22 cellular contexts compared by ENCODE assay signal in the genomic region with DNA sequence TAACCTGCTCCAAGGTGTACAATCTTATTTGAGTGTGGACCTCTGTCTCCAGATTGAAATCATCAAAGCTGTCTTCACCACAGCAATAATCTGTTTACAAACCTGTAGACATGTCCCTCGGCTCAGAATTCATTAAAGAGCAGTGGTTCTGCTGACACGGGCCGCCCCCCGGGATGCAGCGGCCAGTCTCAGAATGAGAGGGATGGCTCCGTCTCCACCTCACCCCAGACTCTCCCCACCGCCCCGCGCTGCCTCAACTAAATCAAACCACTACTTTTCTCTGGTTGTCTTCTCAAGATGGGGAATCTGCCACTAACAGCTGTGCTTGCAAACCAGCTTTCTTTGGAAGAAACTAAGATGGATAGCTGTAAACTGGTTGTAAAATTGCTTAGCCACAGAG.
"Had no signal": no experiment of that assay in that cellular context is flagged by ENCODE, and none has a peak within 500 bp of the region (broad histone marks: within the 10 kb centered on the region; RNA-seq: fewer than 3 reads in every experiment).

No MANE protein-coding gene starts in this region.

- H3K9me3 ChIP-seq: esophagus squamous epithelium, gastroesophageal sphincter, neutrophil, psoas muscle, stomach, thoracic aorta, uterus had no signal

- H3K4me1 Mint-ChIP-seq: mesothelial cell of epicardium had no signal

- H3K4me2 ChIP-seq: hepatocyte had no signal

- H3K27ac Mint-ChIP-seq: dendritic cell treated with granulocyte-macrophage colony-stimulating factor and Interleukin-4, amounts not matched to agents 40 ng/mL and 50 ng/mL, for 4 days; mesothelial cell of epicardium; natural killer cell treated with Interleukin-12 subunit alpha and Interleukin-12 subunit beta and Interleukin-15 and Interleukin-18, amount 100 ng/mL, for 72 hours had no signal

- H3K27me3 ChIP-seq: uterus had no signal

- H3K4me1 ChIP-seq: esophagus squamous epithelium, gastroesophageal sphincter, psoas muscle, stomach, uterus had no signal

- ATAC-seq: effector memory CD8-positive, alpha-beta T cell; gastroesophageal sphincter; left lobe of liver; natural killer cell treated with Interleukin-12 subunit alpha and Interleukin-12 subunit beta and Interleukin-15 and Interleukin-18, amount 100 ng/mL, for 72 hours; psoas muscle had no signal

- H3K79me2 ChIP-seq: hepatocyte had no signal

- H3K4me3 ChIP-seq: esophagus squamous epithelium, gastroesophageal sphincter, hepatocyte, psoas muscle, stomach, thoracic aorta, uterus had no signal

- H3K27ac ChIP-seq: esophagus squamous epithelium, gastroesophageal sphincter, hepatocyte, neutrophil, psoas muscle, stomach, thoracic aorta, uterus had no signal

- DNase-seq: cerebellar nuclear complex; effector memory CD8-positive, alpha-beta T cell; esophagus squamous epithelium; foreskin fibroblast; islet precursor cell; psoas muscle; retina; small intestine; stimulated activated CD4-positive, alpha-beta T cell treated with anti-CD3 and anti-CD28 coated beads, Interleukin-12 subunit alpha, Interleukin-12 subunit beta, amount 100 ng/mL, for 4 hours; stimulated activated naive CD4-positive, alpha-beta T cell; stomach; substantia nigra; trophoblast cell; uterus had no signal

- H2AFZ ChIP-seq: hepatocyte had no signal

- H3K27me3 Mint-ChIP-seq: effector memory CD8-positive, alpha-beta T cell; natural killer cell treated with Interleukin-12 subunit alpha and Interleukin-12 subunit beta and Interleukin-15 and Interleukin-18, amount 100 ng/mL, for 72 hours had no signal

- H3K36me3 Mint-ChIP-seq: mesothelial cell of epicardium; natural killer cell treated with Interleukin-12 subunit alpha and Interleukin-12 subunit beta and Interleukin-15 and Interleukin-18, amount 100 ng/mL, for 72 hours had no signal

- H3K4me3 Mint-ChIP-seq: dendritic cell treated with granulocyte-macrophage colony-stimulating factor and Interleukin-4, amounts not matched to agents 40 ng/mL and 50 ng/mL, for 4 days; effector memory CD8-positive, alpha-beta T cell; mesothelial cell of epicardium; natural killer cell treated with Interleukin-12 subunit alpha and Interleukin-12 subunit beta and Interleukin-15 and Interleukin-18, amount 100 ng/mL, for 72 hours had no signal

- H3K9me3 Mint-ChIP-seq: dendritic cell treated with granulocyte-macrophage colony-stimulating factor and Interleukin-4, amounts not matched to agents 40 ng/mL and 50 ng/mL, for 4 days; effector memory CD8-positive, alpha-beta T cell; mesothelial cell of epicardium; natural killer cell treated with Interleukin-12 subunit alpha and Interleukin-12 subunit beta and Interleukin-15 and Interleukin-18, amount 100 ng/mL, for 72 hours had no signal

- H3K36me3 ChIP-seq: esophagus squamous epithelium, gastroesophageal sphincter, neutrophil, stomach, thoracic aorta, uterus had no signal
